10 cellular contexts compared by ENCODE assay signal in genomic region chr9:125233678-125234077, GRCh38. TPM values are rescaled to one million over a fixed set of nuclear protein-coding genes. Genes with fewer than 3 reads are reported as not detected.
A peak's percentile ranks its signal among the peaks of the same experiment; 100 is the strongest.
DNase-seq lines count a peak whose midpoint lies in the region; ATAC-seq, FAIRE-seq and TF ChIP-seq lines count a peak whose summit lies in the region.
"Had no signal": no experiment of that assay in that cellular context is flagged by ENCODE, and none has a peak within 500 bp of the region (broad histone marks: within the 10 kb centered on the region; RNA-seq: fewer than 3 reads in every experiment).

No MANE protein-coding gene starts in this region.

- peak; percentile 36 for FAIRE-seq in HTR-8/SVneo (lab: Jason Lieb, UNC)

- no peak for ATAC-seq in GM19035 (IDR thresholded peaks at IDR 0.05; ENCODE audit: unreplicated experiment)

- no peak for TF ChIP-seq CTCF in AG09319 (IDR thresholded peaks at IDR 0.05; ENCODE audit: low read depth, low read length)

- DNase-seq in AG09319 (ENCODE audit: extremely low read depth, low read depth) (peak; percentile 88), HTR-8/SVneo (ENCODE audit: insufficient read length, low spot score) (peak; percentile 45), brain pericyte (ENCODE audit: low read depth, low spot score) (peak; percentile 55), mucosa of gallbladder (ENCODE audit: low spot score) (peak; percentile 14), NCI-H2107 treated with DMSO at 0.1 percent for 48 hours (lab: John Stamatoyannopoulos, UW; ENCODE audit: unreplicated experiment) (no peak), SKM-1 treated with dmso at 0.1 percent for 144 hours (lab: John Stamatoyannopoulos, UW; ENCODE audit: unreplicated experiment) (no peak), GM19238 (ENCODE audit: insufficient read length, low spot score) (no peak)
- DNase-seq: NK-92 treated with Interleukin-12 subunit alpha and Interleukin-12 subunit beta, amount 100 ng/mL, for 24 hours; stimulated activated CD4-positive, alpha-beta T cell treated with anti-CD3 and anti-CD28 coated beads, Interleukin-2, amount 100 ng/mL, for 24 hours had no signal

RNA-seq across cellular contexts. Expression of gene HSPA5, which starts 7.5 kb away (rescaled TPM):
- total RNA-seq in mucosa of gallbladder = 363 TPM

RNA-seq across cellular contexts. Expression of gene GAPVD1, which starts 27.9 kb away (rescaled TPM):
- 45.8 TPM for total RNA-seq in mucosa of gallbladder

RNA-seq across cellular contexts. Expression of gene RABEPK, which starts 33.3 kb away (rescaled TPM):
- total RNA-seq in mucosa of gallbladder = 10.5 TPM

RNA-seq across cellular contexts. Expression of gene PPP6C, which starts 44.1 kb away (rescaled TPM):
- 36.4 TPM for total RNA-seq in mucosa of gallbladder

Comparison
In these comparisons a context has a peak if more than half of its experiments do, and no peak if none do; other contexts are left out.
1. DNase-seq: peak in AG09319 (single experiment), HTR-8/SVneo (single experiment), brain pericyte (single experiment) and mucosa of gallbladder (single experiment); none in NCI-H2107 treated with DMSO at 0.1 percent for 48 hours (single experiment), SKM-1 treated with dmso at 0.1 percent for 144 hours (single experiment) and GM19238 (single experiment).